19 cellular contexts compared by ENCODE assay signal in genomic region chr5:1013238-1013947, GRCh38. TPM values are rescaled to one million over a fixed set of nuclear protein-coding genes. Genes with fewer than 3 reads are reported as not detected.
DNase-seq lines count a peak whose midpoint lies in the region; ATAC-seq and TF ChIP-seq lines count a peak whose summit lies in the region.
"Had no signal": no experiment of that assay in that cellular context is flagged by ENCODE, and none has a peak within 500 bp of the region (broad histone marks: within the 10 kb centered on the region; RNA-seq: fewer than 3 reads in every experiment).

No MANE protein-coding gene starts in this region.

- TF ChIP-seq CTCF in right atrium auricular region (IDR thresholded peaks at IDR 0.05) (no peak), glutamatergic neuron (IDR thresholded peaks at IDR 0.05; ENCODE audit: partially characterized antibody, unreplicated experiment) (no peak), lower lobe of right lung (IDR thresholded peaks at IDR 0.05) (no peak), esophagus squamous epithelium (IDR thresholded peaks at IDR 0.05) (no peak)

- H3K27ac Mint-ChIP-seq in glutamatergic neuron (ENCODE audit: unreplicated experiment): no peak overlapping the region
- H3K27ac Mint-ChIP-seq: CD4-positive, CD25-positive, alpha-beta regulatory T cell; GM23338 had no signal

- no peaks in the 10 kb centered on the region for H3K9me3 ChIP-seq in right atrium auricular region
- H3K9me3 ChIP-seq in lower lobe of right lung: no peaks in the 10 kb centered on the region
- no peaks in the 10 kb centered on the region for H3K9me3 ChIP-seq in aorta (ENCODE audit: control insufficient read depth, low read length)
- no peaks in the 10 kb centered on the region for H3K9me3 ChIP-seq in HAP-1
- H3K9me3 ChIP-seq in esophagus squamous epithelium: no peaks in the 10 kb centered on the region

- no peak for ATAC-seq in Right ventricle myocardium inferior
- ATAC-seq in lower lobe of right lung: no peak
- no peak for ATAC-seq in aorta (ENCODE audit: low FRiP score)
- ATAC-seq: GM23338 had no signal

- no peaks in the 10 kb centered on the region for H3K36me3 ChIP-seq in right atrium auricular region
- H3K36me3 ChIP-seq in lower lobe of right lung: no peaks in the 10 kb centered on the region
- no peaks in the 10 kb centered on the region for H3K36me3 ChIP-seq in aorta (ENCODE audit: control insufficient read depth in 1 of 2, insufficient read depth in 2 of 2, low read length in 1 of 2)
- no peaks in the 10 kb centered on the region for H3K36me3 ChIP-seq in HAP-1 (replicated peaks)
- no peaks in the 10 kb centered on the region for H3K36me3 ChIP-seq in esophagus squamous epithelium

- peaks cover 0 to 6% of the 10 kb centered on the region in 2 donors for H3K27me3 ChIP-seq in right atrium auricular region
- peaks cover 39% of the 10 kb centered on the region for H3K27me3 ChIP-seq in lower lobe of right lung (ENCODE audit: low read depth)
- H3K27me3 ChIP-seq in aorta (ENCODE audit: control insufficient read depth in 1 of 2, insufficient read depth in 2 of 2, low read length in 1 of 2): no peaks in the 10 kb centered on the region
- no peaks in the 10 kb centered on the region for H3K27me3 ChIP-seq in HAP-1 (ENCODE audit: low read depth)
- peaks cover 0 to 96% (median 7%) of the 10 kb centered on the region in 4 donors for H3K27me3 ChIP-seq in esophagus squamous epithelium

- H3K9me3 Mint-ChIP-seq in glutamatergic neuron (ENCODE audit: unreplicated experiment): peaks cover 3% of the 10 kb centered on the region
- H3K9me3 Mint-ChIP-seq: GM23338 had no signal

- in situ Hi-C loops in HAP-1 (cut with MboI; ENCODE audit: low sequenced_read_pairs): no loop called here

- H3K27ac ChIP-seq in right atrium auricular region (no peak overlapping the region), lower lobe of right lung (no peak overlapping the region), aorta (ENCODE audit: low read depth in 1 of 2, low read length in 2 of 2) (no peak overlapping the region), esophagus squamous epithelium (no peak overlapping the region)

- WGBS in aorta, 2 donors: 93 to 94% methylated on average over 19 of the region's 19 CpGs
- WGBS in esophagus squamous epithelium, 2 donors: 62% methylated on average over 14 of the region's 19 CpGs; no CpG with 5 or more reads in 1 of the 2 donors

- H3K4me3 ChIP-seq in right atrium auricular region: no peak overlapping the region
- no peak overlapping the region for H3K4me3 ChIP-seq in lower lobe of right lung
- no peak overlapping the region for H3K4me3 ChIP-seq in aorta (ENCODE audit: low read length in 2 of 2)
- no peak overlapping the region for H3K4me3 ChIP-seq in HAP-1
- no peak overlapping the region for H3K4me3 ChIP-seq in esophagus squamous epithelium
- H3K4me3 ChIP-seq: GM23338 had no signal

- H3K4me1 Mint-ChIP-seq in glutamatergic neuron (ENCODE audit: low read depth, unreplicated experiment): peaks cover 11% of the 10 kb centered on the region

- intact Hi-C loops in Right ventricle myocardium inferior (cut with DNase I): no loop called here
- intact Hi-C loops in lower lobe of right lung (cut with DNase I): no loop called here
- intact Hi-C loops in aorta (cut with DNase I): no loop called here
- intact Hi-C loops in esophagus squamous epithelium (cut with DNase I): no loop called here

- H3K4me1 ChIP-seq in right atrium auricular region (peaks cover 0 to 22% of the 10 kb centered on the region in 2 donors), lower lobe of right lung (peaks cover 21% of the 10 kb centered on the region), aorta (ENCODE audit: control insufficient read depth in 1 of 2, insufficient read depth in 2 of 2, low read length in 2 of 2) (no peaks in the 10 kb centered on the region), HAP-1 (no peaks in the 10 kb centered on the region), esophagus squamous epithelium (peaks cover 10 to 65% (median 18%) of the 10 kb centered on the region in 3 donors)

- DNase-seq in Right ventricle myocardium inferior (ENCODE audit: missing footprints) (peak; percentile 64), right atrium auricular region (ENCODE audit: low spot score) (no peak), glutamatergic neuron (peak; percentile 18), lower lobe of right lung (peak; percentile 42), aorta (peak; percentile 37 to 62), ecto neural progenitor cell (ENCODE audit: low spot score) (no peak), HAP-1 (ENCODE audit: low spot score in 2 of 2) (no peak), esophagus squamous epithelium (lab: John Stamatoyannopoulos, UW) (no peak)
- DNase-seq: 8988T; CD4-positive, CD25-positive, alpha-beta regulatory T cell; COR-L47; DMS 273 treated with DMSO at 0.1 percent for 48 hours; DND-41; NCI-H1105 treated with DMSO at 0.1 percent for 48 hours; NCI-H1694; NCI-H2081 treated with DMSO at 0.1 percent for 48 hours; NCI-H446 treated with DMSO at 0.1 percent for 48 hours had no signal

- no peak for TF ChIP-seq POLR2A in esophagus squamous epithelium (IDR thresholded peaks at IDR 0.05)

- H3K36me3 Mint-ChIP-seq in glutamatergic neuron (ENCODE audit: unreplicated experiment): peaks cover 7% of the 10 kb centered on the region
- H3K36me3 Mint-ChIP-seq: CD4-positive, CD25-positive, alpha-beta regulatory T cell had no signal

- no peak overlapping the region for H3K4me3 Mint-ChIP-seq in glutamatergic neuron (ENCODE audit: unreplicated experiment)
- H3K4me3 Mint-ChIP-seq: CD4-positive, CD25-positive, alpha-beta regulatory T cell; GM23338 had no signal

- H3K27me3 Mint-ChIP-seq in glutamatergic neuron (ENCODE audit: unreplicated experiment): peaks cover 4% of the 10 kb centered on the region

RNA-seq across cellular contexts. Expression of gene NKD2, which starts 4.8 kb away (rescaled TPM):
- 4.4 TPM for total RNA-seq in Right ventricle myocardium inferior
- 1 to 10 TPM; 2.4 to 2.8 TPM for total RNA-seq in right atrium auricular region
- 41.7 TPM for total RNA-seq in glutamatergic neuron (ENCODE audit: unreplicated experiment)
- 24.1 TPM for total RNA-seq in lower lobe of right lung
- total RNA-seq in aorta: 1 to 10 TPM; 2.8 to 6.8 TPM
- polyA plus RNA-seq in aorta: under 1 TPM in 1 of 2 donors, not detected in 1; 0.10 TPM
- 10 to 100 TPM in 1 of 4 donors, 1 to 10 TPM in 3; 1.2 to 11.3 (median 1.5) TPM for total RNA-seq in esophagus squamous epithelium
- total RNA-seq: CD4-positive, CD25-positive, alpha-beta regulatory T cell had no signal
- polyA plus RNA-seq: AG04450; CD4-positive, CD25-positive, alpha-beta regulatory T cell had no signal

Comparison
In these comparisons a context has a peak if more than half of its experiments do, and no peak if none do; other contexts are left out.
1. DNase-seq: peak in Right ventricle myocardium inferior (single experiment), glutamatergic neuron (single experiment), lower lobe of right lung (single experiment) and aorta (2 of 2); none in right atrium auricular region (single experiment), ecto neural progenitor cell (single experiment), HAP-1 (0 of 2) and esophagus squamous epithelium (single experiment).